ENCODE assay signal across 1 cellular context in the genomic region with DNA sequence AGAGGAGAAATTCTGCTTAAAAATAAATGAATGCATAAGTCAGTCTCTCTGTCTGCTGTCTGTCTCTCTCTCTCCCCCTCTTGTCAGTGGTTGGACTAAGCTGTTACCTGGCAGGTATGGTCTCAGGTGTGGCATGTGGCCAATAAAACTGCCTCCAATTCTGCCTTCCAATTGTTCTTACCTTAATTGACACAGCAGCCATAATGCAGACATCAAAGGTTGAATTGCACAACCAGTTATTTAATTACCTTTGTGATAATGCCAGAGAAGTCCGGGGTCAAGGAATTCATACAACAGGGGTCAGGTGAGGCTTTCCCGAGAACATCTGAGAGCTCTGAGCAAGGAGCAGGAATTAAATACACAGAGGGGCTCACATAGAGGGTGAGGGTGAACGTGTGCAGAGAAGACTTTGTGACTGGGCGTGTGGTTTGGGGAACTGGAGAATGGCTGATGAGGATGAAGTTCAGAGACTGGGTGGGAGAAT.
TF ChIP-seq lines count a peak whose summit lies in the region.

No MANE protein-coding gene starts in this region.

TF ChIP-seq in liver, 16 proteins besides CTCF, POLR2A, EP300 and RAD21 (continued from another document):
- TF ChIP-seq, protein P1, sequence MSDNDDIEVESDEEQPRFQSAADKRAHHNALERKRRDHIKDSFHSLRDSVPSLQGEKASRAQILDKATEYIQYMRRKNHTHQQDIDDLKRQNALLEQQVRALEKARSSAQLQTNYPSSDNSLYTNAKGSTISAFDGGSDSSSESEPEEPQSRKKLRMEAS (IDR thresholded peaks at IDR 0.05) = peak; percentile 82
- TF ChIP-seq FOXA1 (IDR thresholded peaks at IDR 0.05) = peak; percentile 45
